In genomic region chr19:38223617-38224013, GRCh38 we compare ENCODE assay signal across 8 cellular contexts. TPM values are rescaled to one million over a fixed set of nuclear protein-coding genes. Genes with fewer than 3 reads are reported as not detected.
DNase-seq lines count a peak whose midpoint lies in the region; ATAC-seq and TF ChIP-seq lines count a peak whose summit lies in the region.

No MANE protein-coding gene starts in this region.

- H3K9me3 Mint-ChIP-seq in brain (no peaks in the 10 kb centered on the region), mesothelial cell of epicardium (no peaks in the 10 kb centered on the region)

- CTCF ChIA-PET in AG04450 (lab: Charles Lee): no interaction called here

- TF ChIP-seq CTCF in AG04450 (IDR thresholded peaks at IDR 0.05; ENCODE audit: low read depth, low read length): no peak
- TF ChIP-seq CTCF in HFF-Myc (IDR thresholded peaks at IDR 0.05; ENCODE audit: low read depth, low read length, missing control alignments): no peak
- TF ChIP-seq CTCF in brain (conservative IDR thresholded peaks at IDR 0.05): no peak
- TF ChIP-seq CTCF in mesothelial cell of epicardium (IDR thresholded peaks at IDR 0.05; ENCODE audit: unreplicated experiment): no peak

- ATAC-seq in HG03159 (IDR thresholded peaks at IDR 0.05; ENCODE audit: unreplicated experiment): no peak

- no peaks in the 10 kb centered on the region for H3K9me3 ChIP-seq in AG04450 (ENCODE audit: control insufficient read depth, insufficient read depth, low read length)

- peak overlapping the region; percentile 32 to 87 (median 81) for H3K27ac Mint-ChIP-seq in brain
- no peak overlapping the region for H3K27ac Mint-ChIP-seq in mesothelial cell of epicardium

- POLR2A ChIA-PET in AG04450 (lab: Yijun Ruan, JAX): no interaction called here

- H3K4me1 Mint-ChIP-seq in brain: peaks cover 54% of the 10 kb centered on the region
- H3K4me1 Mint-ChIP-seq in mesothelial cell of epicardium: peaks cover 12% of the 10 kb centered on the region

- H3K4me3 Mint-ChIP-seq in brain (peak overlapping the region; percentile 81 to 88 (median 87)), mesothelial cell of epicardium (peak overlapping the region; percentile 76)

- no peak overlapping the region for H3K27ac ChIP-seq in AG04450 (ENCODE audit: low read depth, low read length)

- H3K4me3 ChIP-seq in AG04450 (ENCODE audit: low read depth, low read length) (peak overlapping the region; percentile 67), HFF-Myc (replicated peaks; ENCODE audit: low read depth, low read length) (peak overlapping the region; percentile 56)

- H3K27me3 Mint-ChIP-seq in brain (peaks cover 12% of the 10 kb centered on the region), mesothelial cell of epicardium (ENCODE audit: low read depth) (peaks cover 26% of the 10 kb centered on the region)

- no peaks in the 10 kb centered on the region for H3K27me3 ChIP-seq in AG04450 (ENCODE audit: control insufficient read depth, insufficient read depth, low read length)

- H3K36me3 Mint-ChIP-seq in brain (peaks cover 35% of the 10 kb centered on the region), mesothelial cell of epicardium (no peaks in the 10 kb centered on the region)

- DNase-seq in AG04450 (ENCODE audit: low read depth, low spot score): no peak
- DNase-seq in HFF-Myc (ENCODE audit: extremely low read depth, low read depth): no peak
- DNase-seq in mesothelial cell of epicardium (ENCODE audit: low spot score in 2 of 2, unreplicated experiment in 2 of 2): no peak
- no peak for DNase-seq in DMS79 treated with DMSO at 0.1 percent for 48 hours (lab: John Stamatoyannopoulos, UW)
- DNase-seq in NCI-H82 treated with DMSO at 0.1 percent for 48 hours (lab: John Stamatoyannopoulos, UW; ENCODE audit: unreplicated experiment): no peak
- DNase-seq in Ammon's horn (ENCODE audit: low spot score): no peak

RNA-seq across cellular contexts. Expression of gene DPF1, which starts 0.4 kb away (rescaled TPM):
- 1.4 and 1.6 TPM in 2 replicates for polyA plus RNA-seq in AG04450 (2011; rRNA removed)
- polyA minus RNA-seq in AG04450 (2011; rRNA and poly(A)+ RNA removed): 1.8 and 2.2 TPM in 2 replicates
- polyA plus RNA-seq in brain (ENCODE audit: insufficient read depth, low read depth, low replicate concordance): 18.3 TPM
- total RNA-seq in mesothelial cell of epicardium: 3.9 to 4.2 TPM (median 4.0 TPM) in 3 replicates

RNA-seq across cellular contexts. Expression of gene PPP1R14A, which starts 32.6 kb away (rescaled TPM):
- 0.62 and 1.0 TPM in 2 replicates for polyA plus RNA-seq in AG04450 (2011; rRNA removed)
- 0.48 TPM in 1 of 2 replicates, not detected in the other for polyA minus RNA-seq in AG04450 (2011; rRNA and poly(A)+ RNA removed)
- polyA plus RNA-seq in brain (ENCODE audit: insufficient read depth, low read depth, low replicate concordance): 145 TPM
- 13.6 to 14.8 TPM (median 13.8 TPM) in 3 replicates for total RNA-seq in mesothelial cell of epicardium

RNA-seq across cellular contexts. Expression of gene SPINT2, which starts 40.8 kb away (rescaled TPM):
- 1.3 and 1.8 TPM in 2 replicates for polyA plus RNA-seq in AG04450 (2011; rRNA removed)
- 0.37 and 1.7 TPM in 2 replicates for polyA minus RNA-seq in AG04450 (2011; rRNA and poly(A)+ RNA removed)
- polyA plus RNA-seq in brain (ENCODE audit: insufficient read depth, low read depth, low replicate concordance): 385 TPM
- total RNA-seq in mesothelial cell of epicardium: 277 to 312 TPM (median 299 TPM) in 3 replicates

Comparison
In these comparisons a context has a peak if more than half of its experiments do, and no peak if none do; other contexts are left out.
1. RNA of gene PPP1R14A, which starts 32.6 kb away (polyA plus RNA-seq): 145 TPM in brain (single experiment); 0.62 to 1.0 TPM in AG04450; every median in the first group is over 10 times any median in the second.
2. RNA of gene SPINT2, which starts 40.8 kb away (polyA plus RNA-seq): 385 TPM in brain (single experiment); 1.3 to 1.8 TPM in AG04450; every median in the first group is over 100 times any median in the second.